ENCODE assay signal across 15 cellular contexts in the genomic region with DNA sequence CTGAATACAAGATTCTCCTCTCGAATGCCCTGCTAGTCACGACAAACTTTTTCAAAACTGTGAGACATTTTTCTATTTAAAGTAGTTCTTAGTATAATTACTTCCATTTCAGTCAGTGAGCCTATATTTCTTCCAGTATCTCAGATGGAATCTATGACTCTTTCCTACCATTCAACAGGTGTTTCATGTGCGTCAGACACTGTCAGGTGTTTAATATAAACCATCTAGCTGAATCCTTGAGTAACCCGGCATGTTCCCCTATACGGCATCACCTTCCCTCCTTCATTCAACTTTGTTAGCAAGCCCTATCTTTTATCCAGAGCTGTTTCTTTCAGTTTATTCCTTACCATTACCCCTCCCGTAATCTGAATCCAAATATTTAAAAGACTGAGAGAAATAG.
"Had no signal": no experiment of that assay in that cellular context is flagged by ENCODE, and none has a peak within 500 bp of the region (broad histone marks: within the 10 kb centered on the region; RNA-seq: fewer than 3 reads in every experiment).

No MANE protein-coding gene starts in this region.

- H3K27ac Mint-ChIP-seq: activated B cell treated with CpG ODN at 0.5 μM for 24 hours; memory B cell; stimulated activated effector memory CD8-positive, alpha-beta T cell treated with anti-CD3 and anti-CD28 coated beads, Interleukin-12 subunit alpha, Interleukin-12 subunit beta, amount 100 ng/mL, for 72 hours had no signal

- H3K9me3 Mint-ChIP-seq: activated B cell treated with CpG ODN at 0.5 μM for 24 hours; memory B cell; stimulated activated effector memory CD8-positive, alpha-beta T cell treated with anti-CD3 and anti-CD28 coated beads, Interleukin-12 subunit alpha, Interleukin-12 subunit beta, amount 100 ng/mL, for 72 hours had no signal

- H3K36me3 ChIP-seq: colonic mucosa, heart right ventricle, left lung, right atrium auricular region, SJSA1, thyroid gland, vagina had no signal

- H3K4me1 ChIP-seq: colonic mucosa, SJSA1 had no signal

- H3K9me3 ChIP-seq: colonic mucosa, heart right ventricle, left lung, right atrium auricular region, SJSA1, thyroid gland, vagina had no signal

- H3K27me3 Mint-ChIP-seq: activated B cell treated with CpG ODN at 0.5 μM for 24 hours, memory B cell had no signal

- H3K27ac ChIP-seq: colonic mucosa, heart right ventricle, left lung, right atrium auricular region, SJSA1, thyroid gland, vagina had no signal

- H3K36me3 Mint-ChIP-seq: memory B cell had no signal

- H3K4me1 Mint-ChIP-seq: activated B cell treated with CpG ODN at 0.5 μM for 24 hours, memory B cell had no signal

- H3K4me3 Mint-ChIP-seq: activated B cell treated with CpG ODN at 0.5 μM for 24 hours; memory B cell; stimulated activated effector memory CD8-positive, alpha-beta T cell treated with anti-CD3 and anti-CD28 coated beads, Interleukin-12 subunit alpha, Interleukin-12 subunit beta, amount 100 ng/mL, for 72 hours had no signal

- H3K27me3 ChIP-seq: colonic mucosa, heart right ventricle, left lung, right atrium auricular region, SJSA1, thyroid gland, vagina had no signal

- H3K4me3 ChIP-seq: colonic mucosa, heart right ventricle, left lung, right atrium auricular region, SJSA1, smooth muscle cell, thyroid gland, vagina had no signal

- DNase-seq: activated B cell treated with CpG ODN at 0.5 μM for 24 hours; activated CD4-positive, alpha-beta T cell treated with anti-CD3 and anti-CD28 coated beads, Interleukin-2, amount 50 U/mL, for 4 hours; caudate nucleus; colonic mucosa; effector CD4-positive, alpha-beta T cell; heart right ventricle; islet precursor cell; left lung had no signal
